1 cellular context compared by ENCODE assay signal in genomic region chr15:79058260-79058850, GRCh38.
TF ChIP-seq lines count a peak whose summit lies in the region.

No MANE protein-coding gene starts in this region.

TF ChIP-seq in H1, 55 proteins besides CTCF, POLR2A, EP300 and RAD21 (continued from another document):
- TF ChIP-seq SUZ12 (IDR thresholded peaks at IDR 0.05; ENCODE audit: low read length) (no peak), JUND (IDR thresholded peaks at IDR 0.05; ENCODE audit: low read length) (no peak), NANOG (IDR thresholded peaks at IDR 0.05; ENCODE audit: insufficient read depth, low read depth, low read length, poor library complexity, severe bottlenecking) (no peak), TEAD4 (IDR thresholded peaks at IDR 0.05; ENCODE audit: low read depth, low read length) (no peak), TCF12 (IDR thresholded peaks at IDR 0.05; ENCODE audit: low read depth, low read length) (no peak), CEBPB (IDR thresholded peaks at IDR 0.05; ENCODE audit: low read depth, low read length) (no peak), KDM1A (IDR thresholded peaks at IDR 0.05; ENCODE audit: borderline replicate concordance, low read length) (no peak), SRF (IDR thresholded peaks at IDR 0.05; ENCODE audit: low read depth, low read length) (no peak), HDAC6 (IDR thresholded peaks at IDR 0.05; ENCODE audit: low read depth, low read length) (no peak), SIRT6 (IDR thresholded peaks at IDR 0.05; ENCODE audit: low read length) (no peak), MAFK (IDR thresholded peaks at IDR 0.05; ENCODE audit: low read depth, low read length) (no peak), JUN (IDR thresholded peaks at IDR 0.05; ENCODE audit: low read depth, low read length) (no peak), NRF1 (IDR thresholded peaks at IDR 0.05; ENCODE audit: low read depth, low read length) (no peak), KDM4A (IDR thresholded peaks at IDR 0.05; ENCODE audit: low read depth, low read length, severe bottlenecking) (no peak), POLR2AphosphoS5 (IDR thresholded peaks at IDR 0.05; ENCODE audit: low read depth, low read length) (no peak), CBX5 (IDR thresholded peaks at IDR 0.05; ENCODE audit: low read depth, low read length) (no peak)
- TF ChIP-seq, protein P1, sequence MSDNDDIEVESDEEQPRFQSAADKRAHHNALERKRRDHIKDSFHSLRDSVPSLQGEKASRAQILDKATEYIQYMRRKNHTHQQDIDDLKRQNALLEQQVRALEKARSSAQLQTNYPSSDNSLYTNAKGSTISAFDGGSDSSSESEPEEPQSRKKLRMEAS (IDR thresholded peaks at IDR 0.05): no peak
